In genomic region chr5:62029303-62029702, GRCh38 we compare ENCODE assay signal across 1 cellular context.
TF ChIP-seq lines count a peak whose summit lies in the region.

No MANE protein-coding gene starts in this region.

TF ChIP-seq in H1, 55 proteins besides CTCF, POLR2A, EP300 and RAD21 (continued from another document):
- TF ChIP-seq SP1 (IDR thresholded peaks at IDR 0.05; ENCODE audit: low read depth, low read length) (no peak), SP2 (IDR thresholded peaks at IDR 0.05; ENCODE audit: low read length) (no peak), BCL11A (IDR thresholded peaks at IDR 0.05; ENCODE audit: low read depth in 2 of 2, low read length in 2 of 2) (no peak)
